In genomic region chr16:1681032-1681431, GRCh38 we compare ENCODE assay signal across 1 cellular context.
TF ChIP-seq lines count a peak whose summit lies in the region.

No MANE protein-coding gene starts in this region.

TF ChIP-seq in IMR-90, 13 proteins besides CTCF, POLR2A, EP300 and RAD21 (continued from another document):
- TF ChIP-seq ELK1 (IDR thresholded peaks at IDR 0.05; ENCODE audit: borderline replicate concordance, low read depth, low read length) (no peak), USF2 (IDR thresholded peaks at IDR 0.05; ENCODE audit: low read depth, low read length) (no peak), MAFK (IDR thresholded peaks at IDR 0.05; ENCODE audit: low read depth, low read length) (no peak), FOS (IDR thresholded peaks at IDR 0.05; ENCODE audit: low read depth, low read length) (no peak), RFX5 (IDR thresholded peaks at IDR 0.05; ENCODE audit: low read depth, low read length) (no peak), RCOR1 (IDR thresholded peaks at IDR 0.05; ENCODE audit: insufficient replicate concordance, low read length) (no peak), NFE2L2 (IDR thresholded peaks at IDR 0.05; ENCODE audit: low read depth, low read length) (no peak), CEBPB (IDR thresholded peaks at IDR 0.05; ENCODE audit: low read depth, low read length) (no peak), SMC3 (IDR thresholded peaks at IDR 0.05; ENCODE audit: low read depth, low read length) (no peak), MXI1 (IDR thresholded peaks at IDR 0.05; ENCODE audit: borderline replicate concordance, low read depth, low read length) (no peak)
